In genomic region chr15:68797589-68798377, GRCh38 we compare ENCODE assay signal across 2 cellular contexts.
TF ChIP-seq lines count a peak whose summit lies in the region.

No MANE protein-coding gene starts in this region.

TF ChIP-seq in HepG2, 621 proteins besides CTCF, POLR2A, EP300 and RAD21:
- TF ChIP-seq GATAD2A (CRISPR knock-in tag; IDR thresholded peaks at IDR 0.05) = no peak
- 0 out of 2 replicates have a peak, but pooled peaks have one; percentile 9 for TF ChIP-seq ATF7 (IDR thresholded peaks at IDR 0.05)
- TF ChIP-seq ATF7 (CRISPR knock-in tag; IDR thresholded peaks at IDR 0.05) = no peak

TF ChIP-seq in GM12878, 131 proteins besides CTCF, POLR2A, EP300 and RAD21:
- TF ChIP-seq MLLT1 (IDR thresholded peaks at IDR 0.05) = no peak
- 0 out of 2 replicates have a peak, but pooled peaks have one; percentile 32 for TF ChIP-seq YY1 (IDR thresholded peaks at IDR 0.05; ENCODE audit: low read depth, low read length)
- TF ChIP-seq, protein P1, sequence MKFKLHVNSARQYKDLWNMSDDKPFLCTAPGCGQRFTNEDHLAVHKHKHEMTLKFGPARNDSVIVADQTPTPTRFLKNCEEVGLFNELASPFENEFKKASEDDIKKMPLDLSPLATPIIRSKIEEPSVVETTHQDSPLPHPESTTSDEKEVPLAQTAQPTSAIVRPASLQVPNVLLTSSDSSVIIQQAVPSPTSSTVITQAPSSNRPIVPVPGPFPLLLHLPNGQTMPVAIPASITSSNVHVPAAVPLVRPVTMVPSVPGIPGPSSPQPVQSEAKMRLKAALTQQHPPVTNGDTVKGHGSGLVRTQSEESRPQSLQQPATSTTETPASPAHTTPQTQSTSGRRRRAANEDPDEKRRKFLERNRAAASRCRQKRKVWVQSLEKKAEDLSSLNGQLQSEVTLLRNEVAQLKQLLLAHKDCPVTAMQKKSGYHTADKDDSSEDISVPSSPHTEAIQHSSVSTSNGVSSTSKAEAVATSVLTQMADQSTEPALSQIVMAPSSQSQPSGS (IDR thresholded peaks at IDR 0.05; ENCODE audit: low read length) = peak; percentile 7; the same call in 1 of the 2 replicates
- TF ChIP-seq RUNX3 (IDR thresholded peaks at IDR 0.05; ENCODE audit: low read length) = no peak
- no peak for TF ChIP-seq EZH2 (IDR thresholded peaks at IDR 0.05; ENCODE audit: borderline replicate concordance, control insufficient read depth, low read depth, low read length)
- TF ChIP-seq, protein P2, sequence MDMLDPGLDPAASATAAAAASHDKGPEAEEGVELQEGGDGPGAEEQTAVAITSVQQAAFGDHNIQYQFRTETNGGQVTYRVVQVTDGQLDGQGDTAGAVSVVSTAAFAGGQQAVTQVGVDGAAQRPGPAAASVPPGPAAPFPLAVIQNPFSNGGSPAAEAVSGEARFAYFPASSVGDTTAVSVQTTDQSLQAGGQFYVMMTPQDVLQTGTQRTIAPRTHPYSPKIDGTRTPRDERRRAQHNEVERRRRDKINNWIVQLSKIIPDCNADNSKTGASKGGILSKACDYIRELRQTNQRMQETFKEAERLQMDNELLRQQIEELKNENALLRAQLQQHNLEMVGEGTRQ (IDR thresholded peaks at IDR 0.05; ENCODE audit: borderline replicate concordance, low read depth, low read length) = no peak
- TF ChIP-seq DPF2 (IDR thresholded peaks at IDR 0.05) = no peak
- TF ChIP-seq MYC (IDR thresholded peaks at IDR 0.05; ENCODE audit: insufficient read depth, insufficient read length, insufficient replicate concordance, low read length, severe bottlenecking) = no peak
- 0 out of 2 replicates have a peak, but pooled peaks have one; percentile 36 for TF ChIP-seq WRNIP1 (IDR thresholded peaks at IDR 0.05; ENCODE audit: borderline replicate concordance, low read depth, low read length)
